In the genomic region with DNA sequence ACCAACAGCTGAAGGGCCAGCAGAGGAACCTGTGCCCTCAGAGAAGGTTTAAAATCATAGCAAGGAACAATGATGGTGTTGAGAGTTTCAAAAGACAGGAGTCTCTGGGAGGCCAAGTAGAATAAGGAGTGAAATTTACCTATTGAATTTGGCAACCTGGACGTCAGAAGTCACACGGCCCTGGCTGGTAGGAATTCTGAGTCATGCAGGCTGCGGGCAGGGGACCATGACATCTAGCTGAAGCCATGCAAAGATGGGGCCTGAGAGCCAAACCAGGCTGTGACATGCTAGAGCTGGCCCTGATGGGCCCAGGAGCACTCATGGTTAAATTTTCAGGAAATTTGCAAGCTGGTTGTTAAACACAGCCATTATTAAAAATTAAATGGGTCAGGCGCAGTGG, we compare ENCODE assay signal across 20 cellular contexts.
DNase-seq lines count a peak whose midpoint lies in the region; ATAC-seq and TF ChIP-seq lines count a peak whose summit lies in the region.
"Had no signal": no experiment of that assay in that cellular context is flagged by ENCODE, and none has a peak within 500 bp of the region (broad histone marks: within the 10 kb centered on the region; RNA-seq: fewer than 3 reads in every experiment).

No MANE protein-coding gene starts in this region.

- peaks cover 93% of the 10 kb centered on the region for H3K4me1 Mint-ChIP-seq in activated T-helper 1 cell treated with anti-CD3 and anti-CD28 coated beads, Interleukin-12 subunit alpha, Interleukin-12 subunit beta, Interleukin-2, Interleukin-4 antibody, amounts not matched to agents 30 ng/mL and 10 ng/mL and 1 ng/mL, durations not matched to agents 14 hours and 24 hours and 36 hours (ENCODE audit: low read depth)
- H3K4me1 Mint-ChIP-seq in type B pancreatic cell (ENCODE audit: unreplicated experiment): peaks cover 33% of the 10 kb centered on the region

- peaks cover 13% of the 10 kb centered on the region for H3K36me3 Mint-ChIP-seq in activated T-helper 1 cell treated with anti-CD3 and anti-CD28 coated beads, Interleukin-12 subunit alpha, Interleukin-12 subunit beta, Interleukin-2, Interleukin-4 antibody, amounts not matched to agents 30 ng/mL and 10 ng/mL and 1 ng/mL, durations not matched to agents 14 hours and 24 hours and 36 hours (ENCODE audit: low read depth)
- H3K36me3 Mint-ChIP-seq in type B pancreatic cell: no peaks in the 10 kb centered on the region

- H3K27ac Mint-ChIP-seq in activated T-helper 1 cell treated with anti-CD3 and anti-CD28 coated beads, Interleukin-12 subunit alpha, Interleukin-12 subunit beta, Interleukin-2, Interleukin-4 antibody, amounts not matched to agents 30 ng/mL and 10 ng/mL and 1 ng/mL, durations not matched to agents 14 hours and 24 hours and 36 hours: peak overlapping the region; percentile 71
- peak overlapping the region; percentile 57 for H3K27ac Mint-ChIP-seq in type B pancreatic cell
- H3K27ac Mint-ChIP-seq: activated CD4-positive, alpha-beta T cell treated with anti-CD3 and anti-CD28 coated beads, Interleukin-2, amount 10 ng/mL, durations not matched to agents 7 days and 5 days had no signal

- H3K36me3 ChIP-seq in right atrium auricular region (no peaks in the 10 kb centered on the region), kidney epithelial cell (ENCODE audit: control insufficient read depth, insufficient read depth, low read length) (no peaks in the 10 kb centered on the region)
- H3K36me3 ChIP-seq: cardiac muscle cell, heart left ventricle had no signal

- peaks cover 8% of the 10 kb centered on the region for H3K27me3 Mint-ChIP-seq in activated T-helper 1 cell treated with anti-CD3 and anti-CD28 coated beads, Interleukin-12 subunit alpha, Interleukin-12 subunit beta, Interleukin-2, Interleukin-4 antibody, amounts not matched to agents 30 ng/mL and 10 ng/mL and 1 ng/mL, durations not matched to agents 14 hours and 24 hours and 36 hours (ENCODE audit: insufficient read depth)
- no peaks in the 10 kb centered on the region for H3K27me3 Mint-ChIP-seq in type B pancreatic cell

- H3K9me3 Mint-ChIP-seq in activated T-helper 1 cell treated with anti-CD3 and anti-CD28 coated beads, Interleukin-12 subunit alpha, Interleukin-12 subunit beta, Interleukin-2, Interleukin-4 antibody, amounts not matched to agents 30 ng/mL and 10 ng/mL and 1 ng/mL, durations not matched to agents 14 hours and 24 hours and 36 hours: no peaks in the 10 kb centered on the region
- no peaks in the 10 kb centered on the region for H3K9me3 Mint-ChIP-seq in type B pancreatic cell
- H3K9me3 Mint-ChIP-seq: activated CD4-positive, alpha-beta T cell treated with anti-CD3 and anti-CD28 coated beads, Interleukin-2, amount 10 ng/mL, durations not matched to agents 7 days and 5 days; neural crest cell had no signal

- intact Hi-C loops in left cardiac atrium (cut with DNase I): loop anchor here in 1 of 2 donors (5.0 to 10.0 kb wide), 2 partner anchors 63 to 316 kb away; partner anchors contain the start of gene SNX9
- intact Hi-C loops in activated T-helper 1 cell treated with anti-CD3 and anti-CD28 coated beads, Interleukin-12 subunit alpha, Interleukin-12 subunit beta, Interleukin-2, Interleukin-4 antibody, amounts not matched to agents 30 ng/mL and 10 ng/mL and 1 ng/mL, durations not matched to agents 14 hours and 24 hours and 36 hours (cut with micrococcal nuclease): no loop called here

- peaks cover 0 to 27% of the 10 kb centered on the region in 2 donors for H3K4me1 ChIP-seq in right atrium auricular region

- no peak overlapping the region for H3K27ac ChIP-seq in right atrium auricular region
- H3K27ac ChIP-seq: cardiac muscle cell, heart left ventricle, KMS-11 had no signal

- H3K4me3 Mint-ChIP-seq in activated T-helper 1 cell treated with anti-CD3 and anti-CD28 coated beads, Interleukin-12 subunit alpha, Interleukin-12 subunit beta, Interleukin-2, Interleukin-4 antibody, amounts not matched to agents 30 ng/mL and 10 ng/mL and 1 ng/mL, durations not matched to agents 14 hours and 24 hours and 36 hours: no peak overlapping the region
- no peak overlapping the region for H3K4me3 Mint-ChIP-seq in type B pancreatic cell
- H3K4me3 Mint-ChIP-seq: activated CD4-positive, alpha-beta T cell treated with anti-CD3 and anti-CD28 coated beads, Interleukin-2, amount 10 ng/mL, durations not matched to agents 7 days and 5 days; neural crest cell had no signal

- no peak for TF ChIP-seq CTCF in right atrium auricular region (IDR thresholded peaks at IDR 0.05)
- TF ChIP-seq CTCF in kidney epithelial cell (IDR thresholded peaks at IDR 0.05; ENCODE audit: insufficient read depth, low read length, poor library complexity, severe bottlenecking): no peak
- TF ChIP-seq CTCF in type B pancreatic cell (conservative IDR thresholded peaks at IDR 0.05): no peak

- H3K9me3 ChIP-seq in right atrium auricular region: no peaks in the 10 kb centered on the region
- H3K9me3 ChIP-seq: heart left ventricle had no signal

- DNase-seq in right atrium auricular region (ENCODE audit: low spot score): peak; percentile 32
- DNase-seq in left cardiac atrium: no peak
- DNase-seq in activated T-helper 1 cell treated with anti-CD3 and anti-CD28 coated beads, Interleukin-12 subunit alpha, Interleukin-12 subunit beta, Interleukin-2, Interleukin-4 antibody, amounts not matched to agents 30 ng/mL and 10 ng/mL and 1 ng/mL, durations not matched to agents 14 hours and 24 hours and 36 hours (ENCODE audit: low spot score): no peak
- DNase-seq in kidney epithelial cell (ENCODE audit: low read depth): peak; percentile 53
- no peak for DNase-seq in type B pancreatic cell (ENCODE audit: extremely low spot score, unreplicated experiment)
- no peak for DNase-seq in iPS-NIHi7 (ENCODE audit: extremely low spot score)
- DNase-seq: activated CD4-positive, alpha-beta T cell treated with anti-CD3 and anti-CD28 coated beads, Interleukin-2, amount 10 ng/mL, durations not matched to agents 7 days and 5 days; activated T-cell treated with anti-CD3 and anti-CD28 coated beads, Interleukin-2, amount 50 U/mL, for 48 hours; effector memory CD4-positive, alpha-beta T cell; EL; H7; heart left ventricle; NCI-H1092 treated with DMSO at 0.1 percent for 48 hours; NCI-H510A; stimulated activated naive CD4-positive, alpha-beta T cell had no signal

- no peaks in the 10 kb centered on the region for H3K27me3 ChIP-seq in right atrium auricular region
- H3K27me3 ChIP-seq in kidney epithelial cell (ENCODE audit: control insufficient read depth, insufficient read depth, low read length): no peaks in the 10 kb centered on the region
- H3K27me3 ChIP-seq: cardiac muscle cell, heart left ventricle had no signal

- H3K4me3 ChIP-seq in right atrium auricular region (no peak overlapping the region), kidney epithelial cell (ENCODE audit: low read depth, low read length) (no peak overlapping the region)
- H3K4me3 ChIP-seq: cardiac muscle cell, heart left ventricle had no signal

- ATAC-seq in left cardiac atrium: no peak
- ATAC-seq in GM19035 (IDR thresholded peaks at IDR 0.05; ENCODE audit: unreplicated experiment): no peak
- no peak for ATAC-seq in GM19395 (IDR thresholded peaks at IDR 0.05; ENCODE audit: unreplicated experiment)

Comparison
In these comparisons a context has a peak if more than half of its experiments do, and no peak if none do; other contexts are left out.
1. DNase-seq: peak in right atrium auricular region (single experiment) and kidney epithelial cell (single experiment); none in left cardiac atrium (single experiment), activated T-helper 1 cell treated with anti-CD3 and anti-CD28 coated beads, Interleukin-12 subunit alpha, Interleukin-12 subunit beta, Interleukin-2, Interleukin-4 antibody, amounts not matched to agents 30 ng/mL and 10 ng/mL and 1 ng/mL, durations not matched to agents 14 hours and 24 hours and 36 hours (single experiment), type B pancreatic cell (single experiment) and iPS-NIHi7 (single experiment).